Comparison of ENCODE assay signal across 10 cellular contexts in the genomic region with DNA sequence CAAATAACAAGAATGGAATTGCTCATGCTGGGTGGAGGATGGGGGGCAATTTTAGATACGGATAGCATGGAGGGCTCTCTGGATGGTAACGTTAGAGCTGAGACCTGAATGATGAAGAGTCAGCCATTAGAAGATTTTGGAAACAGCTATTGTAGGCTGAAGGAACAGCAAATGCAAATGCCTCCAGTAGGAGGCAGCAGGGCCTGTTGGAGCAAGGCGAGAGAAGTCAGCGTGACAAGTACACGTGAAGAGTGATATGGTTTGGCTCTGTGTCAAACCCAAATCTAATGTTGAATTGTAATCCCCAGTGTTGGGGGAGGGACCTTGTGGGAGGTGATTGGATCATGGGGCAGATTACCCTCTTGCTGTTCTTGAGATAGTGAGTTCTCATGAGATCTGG. TPM values are rescaled to one million over a fixed set of nuclear protein-coding genes. Genes with fewer than 3 reads are reported as not detected.
DNase-seq lines count a peak whose midpoint lies in the region; ATAC-seq and TF ChIP-seq lines count a peak whose summit lies in the region.
"Had no signal": no experiment of that assay in that cellular context is flagged by ENCODE, and none has a peak within 500 bp of the region (broad histone marks: within the 10 kb centered on the region; RNA-seq: fewer than 3 reads in every experiment).

No MANE protein-coding gene starts in this region.

- peaks cover 5% of the 10 kb centered on the region for H3K9me3 Mint-ChIP-seq in stimulated activated effector memory CD8-positive, alpha-beta T cell treated with anti-CD3 and anti-CD28 coated beads, Interleukin-12 subunit alpha, Interleukin-12 subunit beta, amount 100 ng/mL, for 72 hours

- H3K27ac Mint-ChIP-seq in stimulated activated effector memory CD8-positive, alpha-beta T cell treated with anti-CD3 and anti-CD28 coated beads, Interleukin-12 subunit alpha, Interleukin-12 subunit beta, amount 100 ng/mL, for 72 hours = no peak overlapping the region

- H3K4me1 ChIP-seq in sigmoid colon = peaks cover 0 to 17% (median 14%) of the 10 kb centered on the region in 4 donors

- H3K4me1 Mint-ChIP-seq in stimulated activated effector memory CD8-positive, alpha-beta T cell treated with anti-CD3 and anti-CD28 coated beads, Interleukin-12 subunit alpha, Interleukin-12 subunit beta, amount 100 ng/mL, for 72 hours = no peaks in the 10 kb centered on the region

- H3K36me3 ChIP-seq in sigmoid colon = no peaks in the 10 kb centered on the region

- H3K4me3 Mint-ChIP-seq in stimulated activated effector memory CD8-positive, alpha-beta T cell treated with anti-CD3 and anti-CD28 coated beads, Interleukin-12 subunit alpha, Interleukin-12 subunit beta, amount 100 ng/mL, for 72 hours = no peak overlapping the region

- TF ChIP-seq POLR2A in sigmoid colon (IDR thresholded peaks at IDR 0.05) = no peak

- H3K36me3 Mint-ChIP-seq in stimulated activated effector memory CD8-positive, alpha-beta T cell treated with anti-CD3 and anti-CD28 coated beads, Interleukin-12 subunit alpha, Interleukin-12 subunit beta, amount 100 ng/mL, for 72 hours = no peaks in the 10 kb centered on the region

- DNase-seq in stimulated activated CD4-positive, alpha-beta T cell treated with anti-CD3 and anti-CD28 coated beads, Interleukin-15, amount 100 ng/mL, for 24 hours = peak; percentile 3
- DNase-seq in stimulated activated CD4-positive, alpha-beta T cell treated with anti-CD3 and anti-CD28 coated beads, Interleukin-4, amount 100 ng/mL, for 24 hours = no peak
- DNase-seq in germinal center (ENCODE audit: low spot score) = peak; percentile 10
- no peak for DNase-seq in sigmoid colon
- no peak for DNase-seq in Kasumi-1 (lab: John Stamatoyannopoulos, UW)
- no peak for DNase-seq in stimulated activated effector memory CD8-positive, alpha-beta T cell treated with anti-CD3 and anti-CD28 coated beads, Interleukin-12 subunit alpha, Interleukin-12 subunit beta, amount 100 ng/mL, for 72 hours (ENCODE audit: low spot score in 2 of 2)
- DNase-seq: NCI-H1694 treated with DMSO at 0.1 percent for 48 hours had no signal

- no peak overlapping the region for H3K27ac ChIP-seq in sigmoid colon

- intact Hi-C loops in sigmoid colon (cut with DNase I) = no loop called here

- WGBS in sigmoid colon, 2 donors = 52 to 68% methylated on average over 5 of the region's 5 CpGs

- no peak for TF ChIP-seq EP300 in sigmoid colon (IDR thresholded peaks at IDR 0.05)

- ATAC-seq in SK-N-SH treated with all-trans-retinoic acid at 6 μM for 48 hours (peak; percentile 57; the same call in 1 of the 3 replicates), GM19452 (IDR thresholded peaks at IDR 0.05; ENCODE audit: unreplicated experiment) (no peak)
- ATAC-seq in stimulated activated effector memory CD8-positive, alpha-beta T cell treated with anti-CD3 and anti-CD28 coated beads, Interleukin-12 subunit alpha, Interleukin-12 subunit beta, amount 100 ng/mL, for 72 hours = no peak

- H3K9me3 ChIP-seq in sigmoid colon = no peaks in the 10 kb centered on the region

- no peak overlapping the region for H3K4me3 ChIP-seq in sigmoid colon
- H3K4me3 ChIP-seq: lung had no signal

- no peaks in the 10 kb centered on the region for H3K27me3 ChIP-seq in sigmoid colon

- TF ChIP-seq CTCF in sigmoid colon (IDR thresholded peaks at IDR 0.05) = no peak

TF ChIP-seq in SK-N-SH treated with all-trans-retinoic acid at 6 μM for 48 hours, 23 proteins besides CTCF, POLR2A, EP300 and RAD21:
- TF ChIP-seq RARB (CRISPR knock-in tag; IDR thresholded peaks at IDR 0.05) (no peak), ESRRG (CRISPR knock-in tag; IDR thresholded peaks at IDR 0.05) (no peak), ZNF70 (CRISPR knock-in tag; IDR thresholded peaks at IDR 0.05) (no peak), PPARA (CRISPR knock-in tag; IDR thresholded peaks at IDR 0.05; ENCODE audit: borderline replicate concordance) (no peak), GLIS3 (CRISPR knock-in tag; IDR thresholded peaks at IDR 0.05) (no peak), SNAI2 (CRISPR knock-in tag; IDR thresholded peaks at IDR 0.05) (no peak), OSR1 (CRISPR knock-in tag; IDR thresholded peaks at IDR 0.05) (no peak), BACH2 (CRISPR knock-in tag; IDR thresholded peaks at IDR 0.05; ENCODE audit: borderline replicate concordance) (no peak), ZNF8 (CRISPR knock-in tag; IDR thresholded peaks at IDR 0.05) (no peak), ZFP3 (CRISPR knock-in tag; IDR thresholded peaks at IDR 0.05) (no peak), ZFP30 (CRISPR knock-in tag; IDR thresholded peaks at IDR 0.05) (no peak), ISL1 (CRISPR knock-in tag; IDR thresholded peaks at IDR 0.05) (no peak), ZNF565 (CRISPR knock-in tag; conservative IDR thresholded peaks at IDR 0.05; ENCODE audit: low read depth) (no peak), TOX (CRISPR knock-in tag; IDR thresholded peaks at IDR 0.05; ENCODE audit: borderline replicate concordance) (no peak)
- TF ChIP-seq, protein P1, sequence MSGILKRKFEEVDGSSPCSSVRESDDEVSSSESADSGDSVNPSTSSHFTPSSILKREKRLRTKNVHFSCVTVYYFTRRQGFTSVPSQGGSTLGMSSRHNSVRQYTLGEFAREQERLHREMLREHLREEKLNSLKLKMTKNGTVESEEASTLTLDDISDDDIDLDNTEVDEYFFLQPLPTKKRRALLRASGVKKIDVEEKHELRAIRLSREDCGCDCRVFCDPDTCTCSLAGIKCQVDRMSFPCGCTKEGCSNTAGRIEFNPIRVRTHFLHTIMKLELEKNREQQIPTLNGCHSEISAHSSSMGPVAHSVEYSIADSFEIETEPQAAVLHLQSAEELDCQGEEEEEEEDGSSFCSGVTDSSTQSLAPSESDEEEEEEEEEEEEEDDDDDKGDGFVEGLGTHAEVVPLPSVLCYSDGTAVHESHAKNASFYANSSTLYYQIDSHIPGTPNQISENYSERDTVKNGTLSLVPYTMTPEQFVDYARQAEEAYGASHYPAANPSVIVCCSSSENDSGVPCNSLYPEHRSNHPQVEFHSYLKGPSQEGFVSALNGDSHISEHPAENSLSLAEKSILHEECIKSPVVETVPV (CRISPR knock-in tag; IDR thresholded peaks at IDR 0.05) = no peak
- TF ChIP-seq, protein P2, sequence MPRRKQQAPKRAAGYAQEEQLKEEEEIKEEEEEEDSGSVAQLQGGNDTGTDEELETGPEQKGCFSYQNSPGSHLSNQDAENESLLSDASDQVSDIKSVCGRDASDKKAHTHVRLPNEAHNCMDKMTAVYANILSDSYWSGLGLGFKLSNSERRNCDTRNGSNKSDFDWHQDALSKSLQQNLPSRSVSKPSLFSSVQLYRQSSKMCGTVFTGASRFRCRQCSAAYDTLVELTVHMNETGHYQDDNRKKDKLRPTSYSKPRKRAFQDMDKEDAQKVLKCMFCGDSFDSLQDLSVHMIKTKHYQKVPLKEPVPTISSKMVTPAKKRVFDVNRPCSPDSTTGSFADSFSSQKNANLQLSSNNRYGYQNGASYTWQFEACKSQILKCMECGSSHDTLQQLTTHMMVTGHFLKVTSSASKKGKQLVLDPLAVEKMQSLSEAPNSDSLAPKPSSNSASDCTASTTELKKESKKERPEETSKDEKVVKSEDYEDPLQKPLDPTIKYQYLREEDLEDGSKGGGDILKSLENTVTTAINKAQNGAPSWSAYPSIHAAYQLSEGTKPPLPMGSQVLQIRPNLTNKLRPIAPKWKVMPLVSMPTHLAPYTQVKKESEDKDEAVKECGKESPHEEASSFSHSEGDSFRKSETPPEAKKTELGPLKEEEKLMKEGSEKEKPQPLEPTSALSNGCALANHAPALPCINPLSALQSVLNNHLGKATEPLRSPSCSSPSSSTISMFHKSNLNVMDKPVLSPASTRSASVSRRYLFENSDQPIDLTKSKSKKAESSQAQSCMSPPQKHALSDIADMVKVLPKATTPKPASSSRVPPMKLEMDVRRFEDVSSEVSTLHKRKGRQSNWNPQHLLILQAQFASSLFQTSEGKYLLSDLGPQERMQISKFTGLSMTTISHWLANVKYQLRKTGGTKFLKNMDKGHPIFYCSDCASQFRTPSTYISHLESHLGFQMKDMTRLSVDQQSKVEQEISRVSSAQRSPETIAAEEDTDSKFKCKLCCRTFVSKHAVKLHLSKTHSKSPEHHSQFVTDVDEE (CRISPR knock-in tag; IDR thresholded peaks at IDR 0.05) = no peak
- TF ChIP-seq, protein P3, sequence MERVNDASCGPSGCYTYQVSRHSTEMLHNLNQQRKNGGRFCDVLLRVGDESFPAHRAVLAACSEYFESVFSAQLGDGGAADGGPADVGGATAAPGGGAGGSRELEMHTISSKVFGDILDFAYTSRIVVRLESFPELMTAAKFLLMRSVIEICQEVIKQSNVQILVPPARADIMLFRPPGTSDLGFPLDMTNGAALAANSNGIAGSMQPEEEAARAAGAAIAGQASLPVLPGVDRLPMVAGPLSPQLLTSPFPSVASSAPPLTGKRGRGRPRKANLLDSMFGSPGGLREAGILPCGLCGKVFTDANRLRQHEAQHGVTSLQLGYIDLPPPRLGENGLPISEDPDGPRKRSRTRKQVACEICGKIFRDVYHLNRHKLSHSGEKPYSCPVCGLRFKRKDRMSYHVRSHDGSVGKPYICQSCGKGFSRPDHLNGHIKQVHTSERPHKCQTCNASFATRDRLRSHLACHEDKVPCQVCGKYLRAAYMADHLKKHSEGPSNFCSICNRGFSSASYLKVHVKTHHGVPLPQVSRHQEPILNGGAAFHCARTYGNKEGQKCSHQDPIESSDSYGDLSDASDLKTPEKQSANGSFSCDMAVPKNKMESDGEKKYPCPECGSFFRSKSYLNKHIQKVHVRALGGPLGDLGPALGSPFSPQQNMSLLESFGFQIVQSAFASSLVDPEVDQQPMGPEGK (CRISPR knock-in tag; IDR thresholded peaks at IDR 0.05; ENCODE audit: borderline replicate concordance) = no peak

RNA-seq across cellular contexts. Expression of a gene that starts 59.3 kb away (rescaled TPM):
- total RNA-seq in sigmoid colon = 100 to 1,000 TPM in 2 of 4 donors, 10 to 100 TPM in 2; 45.3 to 164 (median 95.4) TPM
- 10 to 100 TPM in 1 of 3 donors, 1 to 10 TPM in 2; 3.2 to 28.9 (median 9.6) TPM for polyA plus RNA-seq in sigmoid colon

Comparison
In these comparisons a context has a peak if more than half of its experiments do, and no peak if none do; other contexts are left out.
1. DNase-seq: peak in stimulated activated CD4-positive, alpha-beta T cell treated with anti-CD3 and anti-CD28 coated beads, Interleukin-15, amount 100 ng/mL, for 24 hours (single experiment) and germinal center (single experiment); none in stimulated activated CD4-positive, alpha-beta T cell treated with anti-CD3 and anti-CD28 coated beads, Interleukin-4, amount 100 ng/mL, for 24 hours (single experiment), sigmoid colon (single experiment), Kasumi-1 (0 of 2) and stimulated activated effector memory CD8-positive, alpha-beta T cell treated with anti-CD3 and anti-CD28 coated beads, Interleukin-12 subunit alpha, Interleukin-12 subunit beta, amount 100 ng/mL, for 72 hours (0 of 2).